In the genomic region with DNA sequence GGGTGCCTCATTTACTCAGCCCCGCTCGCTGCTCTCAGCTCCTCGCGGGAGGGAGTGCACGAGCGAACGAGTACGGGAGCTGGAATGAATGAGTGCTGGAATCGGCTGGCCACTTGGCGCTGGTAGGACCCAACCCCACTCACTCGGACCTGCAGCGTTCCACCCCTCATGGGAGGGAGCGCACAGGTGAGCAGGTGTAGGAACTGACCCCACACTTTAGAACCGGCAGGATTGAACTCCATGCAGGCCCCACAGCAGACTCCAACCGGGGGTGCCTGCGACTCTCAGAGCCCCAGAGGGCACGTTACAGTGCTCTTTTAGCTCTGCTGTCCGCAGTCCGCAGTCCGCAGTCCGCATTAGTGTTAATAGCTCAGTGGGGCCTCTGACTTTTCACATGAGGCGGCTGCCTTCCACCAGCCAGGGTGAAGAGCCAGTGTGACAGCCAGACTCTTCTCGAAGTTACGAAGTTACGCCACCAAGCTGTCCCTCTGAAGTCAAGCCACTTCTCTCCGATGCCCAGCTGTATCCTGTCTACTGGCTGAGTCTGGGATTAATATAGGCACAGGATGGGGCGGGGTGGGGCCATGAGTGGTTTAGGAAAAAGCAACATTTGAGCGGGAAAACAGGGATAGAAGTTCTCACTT, we compare ENCODE assay signal across 13 cellular contexts.
DNase-seq lines count a peak whose midpoint lies in the region; ATAC-seq, FAIRE-seq and TF ChIP-seq lines count a peak whose summit lies in the region.
"Had no signal": no experiment of that assay in that cellular context is flagged by ENCODE, and none has a peak within 500 bp of the region (broad histone marks: within the 10 kb centered on the region; RNA-seq: fewer than 3 reads in every experiment).

No MANE protein-coding gene starts in this region.

- H3K9me3 ChIP-seq in A673 (ENCODE audit: low read depth, low read length, poor library complexity, severe bottlenecking) (no peaks in the 10 kb centered on the region), neuronal stem cell (replicated peaks in 1 of 2; ENCODE audit: control insufficient read depth in 2 of 2, insufficient read depth in 1 of 2, low read depth in 1 of 2, low read length in 2 of 2) (no peaks in the 10 kb centered on the region)

- no peak overlapping the region for H2BK5ac ChIP-seq in neuronal stem cell (ENCODE audit: low read length)

- no peak overlapping the region for H3K23ac ChIP-seq in neuronal stem cell (ENCODE audit: low read depth, low read length, poor library complexity)

- H4K91ac ChIP-seq in neuronal stem cell (ENCODE audit: low read depth, low read length, poor library complexity) = no peak overlapping the region

- DNase-seq in A673 (ENCODE audit: low spot score) (peak; percentile 13), brain microvascular endothelial cell (no peak), neuronal stem cell (ENCODE audit: low spot score) (peak; percentile 21), NAMALWA (ENCODE audit: low spot score) (no peak), HTR-8/SVneo (ENCODE audit: insufficient read length, low spot score) (no peak)
- no peak for DNase-seq in stimulated activated naive CD8-positive, alpha-beta T cell treated with anti-CD3 and anti-CD28 coated beads, Interleukin-15, Interleukin-2, amounts not matched to agents 100 U/mL and 50 U/mL, for 24 hours
- DNase-seq: activated naive CD8-positive, alpha-beta T cell treated with anti-CD3 and anti-CD28 coated beads, Interleukin-2, amount 10 ng/mL, durations not matched to agents 7 days and 5 days; Calu3; cortex of kidney; foreskin melanocyte; NCI-H524 had no signal

- POLR2A ChIA-PET in A673 (lab: Charles Lee; ENCODE audit: low non-redundant PET) = no interaction called here

- peak overlapping the region; percentile 76 for H3K4me2 ChIP-seq in neuronal stem cell (ENCODE audit: insufficient read depth, low read length, poor library complexity, severe bottlenecking)

- WGBS in neuronal stem cell (ENCODE audit: extremely low coverage in 2 of 2, insufficient read length in 2 of 2, insufficient replicate concordance in 1 of 2), 2 donors = no CpG with 5 or more reads among the region's 28 CpGs

- no peak overlapping the region for H2BK12ac ChIP-seq in neuronal stem cell (ENCODE audit: low read length)

- CTCF ChIA-PET in A673 (lab: Charles Lee) = no interaction called here

- H3K4ac ChIP-seq in neuronal stem cell (ENCODE audit: low read length) = no peak overlapping the region

- intact Hi-C loops in A673 (cut with micrococcal nuclease; ENCODE audit: unreplicated experiment) = no loop called here

- H3K14ac ChIP-seq in neuronal stem cell (ENCODE audit: low read length) = no peak overlapping the region

- no peak for ATAC-seq in stimulated activated naive CD8-positive, alpha-beta T cell treated with anti-CD3 and anti-CD28 coated beads, Interleukin-15, Interleukin-2, amounts not matched to agents 100 U/mL and 50 U/mL, for 24 hours
- ATAC-seq in GM18868 (IDR thresholded peaks at IDR 0.05; ENCODE audit: unreplicated experiment) = no peak

- H2BK120ac ChIP-seq in neuronal stem cell (ENCODE audit: low read depth, low read length) = no peak overlapping the region

- H3K27ac ChIP-seq in A673 (ENCODE audit: low read depth, low read length, poor library complexity, severe bottlenecking) = no peak overlapping the region
- H3K27ac ChIP-seq in brain microvascular endothelial cell = no peak overlapping the region
- no peak overlapping the region for H3K27ac ChIP-seq in neuronal stem cell (replicated peaks; ENCODE audit: low read length)

- H3K4me3 ChIP-seq in A673 (ENCODE audit: low read depth, low read length, poor library complexity, severe bottlenecking) (no peak overlapping the region), brain microvascular endothelial cell (ENCODE audit: low read depth, low read length) (peak overlapping the region; percentile 27), iPS-11a (ENCODE audit: low read depth, low read length) (peak overlapping the region; percentile 20), neuronal stem cell (ENCODE audit: low read length in 2 of 2) (peak overlapping the region in 1 of 2 donors; percentile 72)

- H3K36me3 ChIP-seq in A673 (ENCODE audit: insufficient read depth, low read length, poor library complexity, severe bottlenecking) = no peaks in the 10 kb centered on the region
- H3K36me3 ChIP-seq in brain microvascular endothelial cell (replicated peaks) = no peaks in the 10 kb centered on the region
- no peaks in the 10 kb centered on the region for H3K36me3 ChIP-seq in neuronal stem cell (replicated peaks in 1 of 2; ENCODE audit: control insufficient read depth in 2 of 2, insufficient read depth in 2 of 2, low read length in 2 of 2)

- TF ChIP-seq CTCF in A673 (conservative IDR thresholded peaks at IDR 0.05; ENCODE audit: low read depth, low read length) = no peak
- no peak for TF ChIP-seq CTCF in brain microvascular endothelial cell (IDR thresholded peaks at IDR 0.05; ENCODE audit: low read depth, low read length, missing control alignments)

- H2BK15ac ChIP-seq in neuronal stem cell (ENCODE audit: low read length) = no peak overlapping the region

- H3K18ac ChIP-seq in neuronal stem cell (ENCODE audit: low read length) = peak overlapping the region; percentile 1

- FAIRE-seq in HTR-8/SVneo (lab: Jason Lieb, UNC) = no peak

- in situ Hi-C loops in brain microvascular endothelial cell (cut with HindIII; ENCODE audit: low pct_ligation_motif_present, low sequenced_read_pairs) = no loop called here

- no TSS peak for BruUV-seq in A673 (replicated peaks; lab: Mats Ljungman, UMichigan)

- H3K27me3 ChIP-seq in A673 (replicated peaks; ENCODE audit: insufficient read depth, low read depth, low read length, poor library complexity) = no peaks in the 10 kb centered on the region
- no peaks in the 10 kb centered on the region for H3K27me3 ChIP-seq in brain microvascular endothelial cell (replicated peaks)
- peaks cover 0 to 2% (median 0%) of the 10 kb centered on the region in 3 experiments for H3K27me3 ChIP-seq in neuronal stem cell (ENCODE audit: control insufficient read depth in 3 of 3, insufficient read depth in 3 of 3, low read depth in 1 of 3, low read length in 3 of 3)

- H3K4me1 ChIP-seq in A673 (ENCODE audit: insufficient read depth, low read length, poor library complexity, severe bottlenecking) = no peaks in the 10 kb centered on the region
- H3K4me1 ChIP-seq in neuronal stem cell (ENCODE audit: control insufficient read depth in 2 of 2, insufficient read depth in 1 of 2, low read depth in 1 of 2, low read length in 2 of 2) = peaks cover 0 to 4% of the 10 kb centered on the region in 2 donors

- no peak overlapping the region for H3K9ac ChIP-seq in neuronal stem cell (ENCODE audit: low read depth, low read length, poor library complexity)

- peak overlapping the region; percentile 68 for H2AFZ ChIP-seq in neuronal stem cell (ENCODE audit: low read length)

- no peak overlapping the region for H4K8ac ChIP-seq in neuronal stem cell (ENCODE audit: low read depth, low read length)

- H3K79me1 ChIP-seq in neuronal stem cell (ENCODE audit: low read depth, low read length) = no peaks in the 10 kb centered on the region

- H2AK5ac ChIP-seq in neuronal stem cell (ENCODE audit: low read depth, low read length) = no peak overlapping the region

Comparison
In these comparisons a context has a peak if more than half of its experiments do, and no peak if none do; other contexts are left out.
1. DNase-seq: peak in A673 (single experiment) and neuronal stem cell (single experiment); none in brain microvascular endothelial cell (single experiment), NAMALWA (single experiment), stimulated activated naive CD8-positive, alpha-beta T cell treated with anti-CD3 and anti-CD28 coated beads, Interleukin-15, Interleukin-2, amounts not matched to agents 100 U/mL and 50 U/mL, for 24 hours (single experiment) and HTR-8/SVneo (single experiment).